22 cellular contexts compared by ENCODE assay signal in genomic region chr2:23208339-23208738, GRCh38.
DNase-seq lines count a peak whose midpoint lies in the region; ATAC-seq and TF ChIP-seq lines count a peak whose summit lies in the region.
"Had no signal": no experiment of that assay in that cellular context is flagged by ENCODE, and none has a peak within 500 bp of the region (broad histone marks: within the 10 kb centered on the region; RNA-seq: fewer than 3 reads in every experiment).

No MANE protein-coding gene starts in this region.

- DNase-seq in NCI-H748 (lab: John Stamatoyannopoulos, UW; ENCODE audit: unreplicated experiment) (peak; percentile 53), left lobe of liver (ENCODE audit: low spot score) (no peak), neural crest cell (ENCODE audit: low read depth, low spot score) (no peak), globus pallidus (ENCODE audit: low spot score) (no peak), neural progenitor cell (ENCODE audit: low spot score) (no peak)
- DNase-seq: CD4-positive, alpha-beta memory T cell; DMS153; GDM1; H7; Karpas-422; NCI-H1436 treated with DMSO at 0.1 percent for 48 hours; NCI-H2029 treated with DMSO at 0.1 percent for 48 hours; NCI-H2171; NCI-H446 treated with DMSO at 0.1 percent for 48 hours; NCI-H82; PC-3; RPMI8226; SHP77 treated with DMSO at 0.1 percent for 48 hours had no signal

- no peaks in the 10 kb centered on the region for H3K36me3 ChIP-seq in neural progenitor cell
- H3K36me3 ChIP-seq: BLaER1 had no signal

- H3K27ac ChIP-seq in neural progenitor cell, result no peak overlapping the region
- H3K27ac ChIP-seq: BLaER1 had no signal

- H3K4me1 ChIP-seq in neural progenitor cell, result no peaks in the 10 kb centered on the region
- H3K4me1 ChIP-seq: BLaER1 had no signal

- no peaks in the 10 kb centered on the region for H3K9me3 ChIP-seq in neural progenitor cell (ENCODE audit: low read depth)
- H3K9me3 ChIP-seq: BLaER1 had no signal

- H3K27me3 ChIP-seq in neural progenitor cell, result no peaks in the 10 kb centered on the region
- H3K27me3 ChIP-seq: BLaER1 had no signal

- no peak overlapping the region for H3K4me2 ChIP-seq in neural progenitor cell

- H3K4me1 Mint-ChIP-seq in neural crest cell (peaks cover 19% of the 10 kb centered on the region), neural progenitor cell (no peaks in the 10 kb centered on the region)

- no peak overlapping the region for H3K4me3 ChIP-seq in neural progenitor cell
- H3K4me3 ChIP-seq: BLaER1 had no signal

- no peak overlapping the region for H2AFZ ChIP-seq in neural progenitor cell (replicated peaks)

- no peaks in the 10 kb centered on the region for H3K27me3 Mint-ChIP-seq in neural crest cell (ENCODE audit: low read depth)
- H3K27me3 Mint-ChIP-seq in neural progenitor cell (ENCODE audit: insufficient read depth, low read depth), result peaks cover 9% of the 10 kb centered on the region

- ATAC-seq in GM18511 (IDR thresholded peaks at IDR 0.05; ENCODE audit: unreplicated experiment) (peak; percentile 2), left lobe of liver (peak; percentile 74), HG02678 (IDR thresholded peaks at IDR 0.05; ENCODE audit: unreplicated experiment) (no peak)
- ATAC-seq: PC-3 had no signal

- no peak overlapping the region for H3K9ac ChIP-seq in neural progenitor cell
- H3K9ac ChIP-seq: BLaER1 had no signal

- TF ChIP-seq CTCF in neural crest cell (conservative IDR thresholded peaks at IDR 0.05), result no peak
- TF ChIP-seq CTCF in neural progenitor cell (IDR thresholded peaks at IDR 0.05), result no peak

- no peaks in the 10 kb centered on the region for H4K20me1 ChIP-seq in neural progenitor cell (ENCODE audit: low read depth)
- H4K20me1 ChIP-seq: BLaER1 had no signal

- H3K36me3 Mint-ChIP-seq in neural crest cell (ENCODE audit: low read depth), result peaks cover 3% of the 10 kb centered on the region
- H3K36me3 Mint-ChIP-seq in neural progenitor cell, result no peaks in the 10 kb centered on the region
- H3K36me3 Mint-ChIP-seq: CD4-positive, alpha-beta memory T cell; IgD-negative memory B cell had no signal

- H3K4me3 Mint-ChIP-seq in neural crest cell (no peak overlapping the region), neural progenitor cell (no peak overlapping the region)
- H3K4me3 Mint-ChIP-seq: CD4-positive, alpha-beta memory T cell; IgD-negative memory B cell had no signal

- H3K27ac Mint-ChIP-seq in neural crest cell (ENCODE audit: unreplicated experiment) (peak overlapping the region; percentile 61), neural progenitor cell (no peak overlapping the region)
- H3K27ac Mint-ChIP-seq: CD4-positive, alpha-beta memory T cell; IgD-negative memory B cell had no signal

- no peaks in the 10 kb centered on the region for H3K79me2 ChIP-seq in neural progenitor cell (ENCODE audit: low read depth)

- no peaks in the 10 kb centered on the region for H3F3A ChIP-seq in neural progenitor cell (ENCODE audit: low read depth)

- H3K9me3 Mint-ChIP-seq in neural crest cell (no peaks in the 10 kb centered on the region), neural progenitor cell (peaks cover 3% of the 10 kb centered on the region)
- H3K9me3 Mint-ChIP-seq: IgD-negative memory B cell had no signal
